1 cellular context compared by ENCODE assay signal in the genomic region with DNA sequence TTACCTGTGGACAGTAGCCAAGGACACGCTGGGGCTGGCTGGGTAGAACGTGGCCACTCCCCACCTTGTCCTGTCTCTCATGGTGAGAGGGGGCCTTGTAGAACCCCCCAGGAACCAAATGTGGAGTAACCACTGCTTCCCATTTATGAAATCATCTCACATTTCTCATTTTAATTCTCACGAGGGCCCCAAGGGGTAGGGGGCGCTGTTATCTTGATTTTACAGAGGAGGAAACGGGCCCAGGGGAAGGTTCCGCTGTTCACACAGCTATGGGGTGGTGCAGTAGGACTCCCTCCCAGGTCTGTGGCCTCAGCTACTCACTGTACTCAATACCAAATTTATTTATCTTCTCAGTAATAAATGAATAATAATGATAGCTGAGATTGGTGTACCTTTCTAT.
TF ChIP-seq lines count a peak whose summit lies in the region.

No MANE protein-coding gene starts in this region.

TF ChIP-seq in IMR-90, 13 proteins besides CTCF, POLR2A, EP300 and RAD21:
- TF ChIP-seq BHLHE40 (IDR thresholded peaks at IDR 0.05; ENCODE audit: low read depth, low read length): no peak
- TF ChIP-seq, protein P1, sequence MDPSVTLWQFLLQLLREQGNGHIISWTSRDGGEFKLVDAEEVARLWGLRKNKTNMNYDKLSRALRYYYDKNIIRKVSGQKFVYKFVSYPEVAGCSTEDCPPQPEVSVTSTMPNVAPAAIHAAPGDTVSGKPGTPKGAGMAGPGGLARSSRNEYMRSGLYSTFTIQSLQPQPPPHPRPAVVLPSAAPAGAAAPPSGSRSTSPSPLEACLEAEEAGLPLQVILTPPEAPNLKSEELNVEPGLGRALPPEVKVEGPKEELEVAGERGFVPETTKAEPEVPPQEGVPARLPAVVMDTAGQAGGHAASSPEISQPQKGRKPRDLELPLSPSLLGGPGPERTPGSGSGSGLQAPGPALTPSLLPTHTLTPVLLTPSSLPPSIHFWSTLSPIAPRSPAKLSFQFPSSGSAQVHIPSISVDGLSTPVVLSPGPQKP (IDR thresholded peaks at IDR 0.05; ENCODE audit: borderline replicate concordance, low read depth, low read length): no peak
